27 cellular contexts compared by ENCODE assay signal in genomic region chr13:98225036-98225940, GRCh38. TPM values are rescaled to one million over a fixed set of nuclear protein-coding genes. Genes with fewer than 3 reads are reported as not detected.
DNase-seq lines count a peak whose midpoint lies in the region; ATAC-seq and TF ChIP-seq lines count a peak whose summit lies in the region.
"Had no signal": no experiment of that assay in that cellular context is flagged by ENCODE, and none has a peak within 500 bp of the region (broad histone marks: within the 10 kb centered on the region; RNA-seq: fewer than 3 reads in every experiment).

No MANE protein-coding gene starts in this region.

- POLR2A ChIA-PET in activated CD8-positive, alpha-beta T cell treated with anti-CD3 and anti-CD28 coated beads, Interleukin-2, amount 10 ng/mL, durations not matched to agents 7 days and 5 days (lab: Charles Lee), result no interaction called here
- POLR2A ChIA-PET in CD4-positive, alpha-beta memory T cell (lab: Charles Lee; ENCODE audit: partially characterized antibody), result no interaction called here

- H3K36me3 Mint-ChIP-seq in activated CD8-positive, alpha-beta T cell treated with anti-CD3 and anti-CD28 coated beads, Interleukin-2, amount 10 ng/mL, durations not matched to agents 7 days and 5 days (ENCODE audit: low read depth), result no peaks in the 10 kb centered on the region
- H3K36me3 Mint-ChIP-seq in CD4-positive, alpha-beta memory T cell, result no peaks in the 10 kb centered on the region
- H3K36me3 Mint-ChIP-seq: activated naive CD8-positive, alpha-beta T cell treated with anti-CD3 and anti-CD28 coated beads, Interleukin-2, amount 10 ng/mL, durations not matched to agents 7 days and 5 days had no signal

- no peak overlapping the region for H3K27ac Mint-ChIP-seq in activated CD8-positive, alpha-beta T cell treated with anti-CD3 and anti-CD28 coated beads, Interleukin-2, amount 10 ng/mL, durations not matched to agents 7 days and 5 days
- no peak overlapping the region for H3K27ac Mint-ChIP-seq in CD4-positive, alpha-beta memory T cell
- H3K27ac Mint-ChIP-seq: activated CD4-positive, alpha-beta T cell treated with anti-CD3 and anti-CD28 coated beads, Interleukin-2, amount 10 ng/mL, durations not matched to agents 7 days and 5 days; activated naive CD8-positive, alpha-beta T cell treated with anti-CD3 and anti-CD28 coated beads, Interleukin-2, amount 10 ng/mL, durations not matched to agents 7 days and 5 days; activated T-helper 17 cell treated with anti-CD3 and anti-CD28 coated beads, Interleukin-2, amount 50 U/mL, for 72 hours; CD4-positive, alpha-beta T cell had no signal

- CTCF ChIA-PET in activated CD8-positive, alpha-beta T cell treated with anti-CD3 and anti-CD28 coated beads, Interleukin-2, amount 10 ng/mL, durations not matched to agents 7 days and 5 days (lab: Charles Lee), result no interaction called here
- CTCF ChIA-PET in CD4-positive, alpha-beta memory T cell (lab: Charles Lee; ENCODE audit: partially characterized antibody), result no interaction called here

- H3K4me3 ChIP-seq in LNCaP clone FGC (ENCODE audit: low read depth, low read length), result peak overlapping the region; percentile 24
- no peak overlapping the region for H3K4me3 ChIP-seq in fibroblast of villous mesenchyme (ENCODE audit: low read depth, low read length)
- no peak overlapping the region for H3K4me3 ChIP-seq in testis
- no peak overlapping the region for H3K4me3 ChIP-seq in CD4-positive, alpha-beta memory T cell (ENCODE audit: low read length in 2 of 2)
- H3K4me3 ChIP-seq: gastroesophageal sphincter, GM23248 had no signal

- H3K9me3 Mint-ChIP-seq in activated CD8-positive, alpha-beta T cell treated with anti-CD3 and anti-CD28 coated beads, Interleukin-2, amount 10 ng/mL, durations not matched to agents 7 days and 5 days (ENCODE audit: insufficient read depth), result no peaks in the 10 kb centered on the region
- no peaks in the 10 kb centered on the region for H3K9me3 Mint-ChIP-seq in CD4-positive, alpha-beta memory T cell
- H3K9me3 Mint-ChIP-seq: activated CD4-positive, alpha-beta T cell treated with anti-CD3 and anti-CD28 coated beads, Interleukin-2, amount 10 ng/mL, durations not matched to agents 7 days and 5 days; activated naive CD8-positive, alpha-beta T cell treated with anti-CD3 and anti-CD28 coated beads, Interleukin-2, amount 10 ng/mL, durations not matched to agents 7 days and 5 days; activated T-helper 17 cell treated with anti-CD3 and anti-CD28 coated beads, Interleukin-2, amount 50 U/mL, for 72 hours; CD4-positive, alpha-beta T cell had no signal

- no peaks in the 10 kb centered on the region for H3K4me1 Mint-ChIP-seq in activated CD8-positive, alpha-beta T cell treated with anti-CD3 and anti-CD28 coated beads, Interleukin-2, amount 10 ng/mL, durations not matched to agents 7 days and 5 days (ENCODE audit: low read depth)
- H3K4me1 Mint-ChIP-seq in CD4-positive, alpha-beta memory T cell, result no peaks in the 10 kb centered on the region
- H3K4me1 Mint-ChIP-seq: activated CD4-positive, alpha-beta T cell treated with anti-CD3 and anti-CD28 coated beads, Interleukin-2, amount 10 ng/mL, durations not matched to agents 7 days and 5 days; activated naive CD8-positive, alpha-beta T cell treated with anti-CD3 and anti-CD28 coated beads, Interleukin-2, amount 10 ng/mL, durations not matched to agents 7 days and 5 days; activated T-helper 17 cell treated with anti-CD3 and anti-CD28 coated beads, Interleukin-2, amount 50 U/mL, for 72 hours had no signal

- H3K27me3 Mint-ChIP-seq in activated CD8-positive, alpha-beta T cell treated with anti-CD3 and anti-CD28 coated beads, Interleukin-2, amount 10 ng/mL, durations not matched to agents 7 days and 5 days (ENCODE audit: low read depth), result peaks cover 2% of the 10 kb centered on the region
- peaks cover 6 to 9% of the 10 kb centered on the region in 2 donors for H3K27me3 Mint-ChIP-seq in CD4-positive, alpha-beta memory T cell

- H3K27me3 ChIP-seq in testis, result no peaks in the 10 kb centered on the region
- no peaks in the 10 kb centered on the region for H3K27me3 ChIP-seq in CD4-positive, alpha-beta memory T cell (ENCODE audit: insufficient read depth, low read length)
- H3K27me3 ChIP-seq: gastroesophageal sphincter had no signal

- H3K4me1 ChIP-seq in testis, result peaks cover 9% of the 10 kb centered on the region
- no peaks in the 10 kb centered on the region for H3K4me1 ChIP-seq in CD4-positive, alpha-beta memory T cell (ENCODE audit: insufficient read depth, low read length)

- no peaks in the 10 kb centered on the region for H3K9me3 ChIP-seq in testis
- no peaks in the 10 kb centered on the region for H3K9me3 ChIP-seq in CD4-positive, alpha-beta memory T cell (ENCODE audit: control insufficient read depth in 1 of 2, low read length in 2 of 2)
- H3K9me3 ChIP-seq: gastroesophageal sphincter had no signal

- TF ChIP-seq POLR2A in testis (IDR thresholded peaks at IDR 0.05), result no peak

- intact Hi-C loops in testis (cut with DNase I; ENCODE audit: low total_unique reads), result no loop called here
- intact Hi-C loops in CD4-positive, alpha-beta memory T cell (cut with micrococcal nuclease), result no loop called here

- no peak for ATAC-seq in activated CD8-positive, alpha-beta T cell treated with anti-CD3 and anti-CD28 coated beads, Interleukin-2, amount 10 ng/mL, durations not matched to agents 7 days and 5 days
- ATAC-seq: activated T-helper 17 cell treated with anti-CD3 and anti-CD28 coated beads, Interleukin-2, amount 50 U/mL, for 72 hours; gastroesophageal sphincter; left colon; PC-3; sciatic nerve had no signal

- DNase-seq in LNCaP clone FGC (ENCODE audit: low read depth) (peak; percentile 56), fibroblast of villous mesenchyme (ENCODE audit: low read depth) (peak; percentile 68), middle frontal gyrus (ENCODE audit: extremely low spot score, low spot score) (peak; percentile 18), testis (no peak)
- DNase-seq in activated CD8-positive, alpha-beta T cell treated with anti-CD3 and anti-CD28 coated beads, Interleukin-2, amount 10 ng/mL, durations not matched to agents 7 days and 5 days, result no peak
- no peak for DNase-seq in NK-92 treated with Interleukin-12 subunit alpha and Interleukin-12 subunit beta, amount 100 ng/mL, for 24 hours (lab: John Stamatoyannopoulos, UW)
- no peak for DNase-seq in CD4-positive, alpha-beta memory T cell
- DNase-seq: activated CD4-positive, alpha-beta T cell treated with anti-CD3 and anti-CD28 coated beads, Interleukin-2, amount 10 ng/mL, durations not matched to agents 7 days and 5 days; activated naive CD8-positive, alpha-beta T cell treated with anti-CD3 and anti-CD28 coated beads, Interleukin-2, amount 10 ng/mL, durations not matched to agents 7 days and 5 days; CD4-positive, alpha-beta T cell; central memory CD4-positive, alpha-beta T cell; DMS53; GM23248; left colon; NCI-H1048; NCI-H1930; NCI-H226; NCI-H82; PC-3; SHP77 treated with DMSO at 0.1 percent for 48 hours had no signal

- WGBS in testis, 2 donors, result 92 to 95% methylated on average over 20 of the region's 20 CpGs

- TF ChIP-seq CTCF in LNCaP clone FGC (IDR thresholded peaks at IDR 0.05; ENCODE audit: control insufficient read depth, extremely low read depth, insufficient read depth) (no peak), fibroblast of villous mesenchyme (IDR thresholded peaks at IDR 0.05; ENCODE audit: insufficient read depth, low read depth, low read length) (no peak), testis (IDR thresholded peaks at IDR 0.05) (no peak)

- no peaks in the 10 kb centered on the region for H3K36me3 ChIP-seq in testis (ENCODE audit: low read depth, missing control alignments)
- no peaks in the 10 kb centered on the region for H3K36me3 ChIP-seq in CD4-positive, alpha-beta memory T cell (ENCODE audit: insufficient read depth, low read length)
- H3K36me3 ChIP-seq: gastroesophageal sphincter had no signal

- H3K27ac ChIP-seq in temporal lobe (ENCODE audit: low read depth, low read length), result peak overlapping the region; percentile 38
- no peak overlapping the region for H3K27ac ChIP-seq in testis
- no peak overlapping the region for H3K27ac ChIP-seq in CD4-positive, alpha-beta memory T cell (ENCODE audit: low read depth, low read length)
- H3K27ac ChIP-seq: gastroesophageal sphincter, GM23248 had no signal

- H3K4me3 Mint-ChIP-seq in activated CD8-positive, alpha-beta T cell treated with anti-CD3 and anti-CD28 coated beads, Interleukin-2, amount 10 ng/mL, durations not matched to agents 7 days and 5 days, result no peak overlapping the region
- H3K4me3 Mint-ChIP-seq in CD4-positive, alpha-beta memory T cell, result no peak overlapping the region
- H3K4me3 Mint-ChIP-seq: activated CD4-positive, alpha-beta T cell treated with anti-CD3 and anti-CD28 coated beads, Interleukin-2, amount 10 ng/mL, durations not matched to agents 7 days and 5 days; activated naive CD8-positive, alpha-beta T cell treated with anti-CD3 and anti-CD28 coated beads, Interleukin-2, amount 10 ng/mL, durations not matched to agents 7 days and 5 days; activated T-helper 17 cell treated with anti-CD3 and anti-CD28 coated beads, Interleukin-2, amount 50 U/mL, for 72 hours; CD4-positive, alpha-beta T cell had no signal

RNA-seq across cellular contexts. Expression of gene RNF113B, which starts 48.2 kb away (rescaled TPM):
- not detected in 2 replicates for total RNA-seq in fibroblast of villous mesenchyme
- total RNA-seq in temporal lobe, result not detected
- not detected for total RNA-seq in activated CD8-positive, alpha-beta T cell treated with anti-CD3 and anti-CD28 coated beads, Interleukin-2, amount 10 ng/mL, durations not matched to agents 7 days and 5 days
- 10 to 100 TPM; 33.6 to 41.5 TPM for total RNA-seq in testis
- polyA plus RNA-seq in testis (ENCODE audit: insufficient read depth, low read depth, low replicate concordance), result 117 TPM
- not detected for total RNA-seq in CD4-positive, alpha-beta memory T cell
- polyA plus RNA-seq in CD4-positive, alpha-beta memory T cell, result not detected
- total RNA-seq: activated CD4-positive, alpha-beta T cell treated with anti-CD3 and anti-CD28 coated beads, Interleukin-2, amount 10 ng/mL, durations not matched to agents 7 days and 5 days; activated naive CD8-positive, alpha-beta T cell treated with anti-CD3 and anti-CD28 coated beads, Interleukin-2, amount 10 ng/mL, durations not matched to agents 7 days and 5 days; activated T-helper 17 cell treated with anti-CD3 and anti-CD28 coated beads, Interleukin-2, amount 50 U/mL, for 72 hours; CD4-positive, alpha-beta T cell; gastroesophageal sphincter; GM23248; left colon; PC-3; sciatic nerve; T-helper 1 cell treated with Interleukin-12 subunit alpha and Interleukin-12 subunit beta and Interleukin-4 antibody, amounts not matched to agents 30 ng/mL and 1 ng/mL, for 36 hours had no signal
- polyA plus RNA-seq: esophagus, GM23248, thymus had no signal

Comparison
In these comparisons a context has a peak if more than half of its experiments do, and no peak if none do; other contexts are left out.
1. DNase-seq: peak in LNCaP clone FGC (single experiment), fibroblast of villous mesenchyme (single experiment) and middle frontal gyrus (single experiment); none in activated CD8-positive, alpha-beta T cell treated with anti-CD3 and anti-CD28 coated beads, Interleukin-2, amount 10 ng/mL, durations not matched to agents 7 days and 5 days (single experiment), NK-92 treated with Interleukin-12 subunit alpha and Interleukin-12 subunit beta, amount 100 ng/mL, for 24 hours (single experiment), testis (single experiment) and CD4-positive, alpha-beta memory T cell (0 of 5).
2. RNA of gene RNF113B, which starts 48.2 kb away (total RNA-seq): 33.6 to 41.5 TPM in testis; not detected in fibroblast of villous mesenchyme, not detected in temporal lobe (single experiment), not detected in activated CD8-positive, alpha-beta T cell treated with anti-CD3 and anti-CD28 coated beads, Interleukin-2, amount 10 ng/mL, durations not matched to agents 7 days and 5 days and not detected in CD4-positive, alpha-beta memory T cell; every median in the first group is over 10 times any median in the second.